In genomic region chr6:6645266-6645917, GRCh38 we compare ENCODE assay signal across 20 cellular contexts. TPM values are rescaled to one million over a fixed set of nuclear protein-coding genes. Genes with fewer than 3 reads are reported as not detected.
"Had no signal": no experiment of that assay in that cellular context is flagged by ENCODE, and none has a peak within 500 bp of the region (broad histone marks: within the 10 kb centered on the region; RNA-seq: fewer than 3 reads in every experiment).

No MANE protein-coding gene starts in this region.

- H3K9me3 Mint-ChIP-seq: activated naive CD4-positive, alpha-beta T cell treated with anti-CD3 and anti-CD28 coated beads, Interleukin-2, amount 50 U/mL, for 24 hours; effector memory CD8-positive, alpha-beta T cell; type B pancreatic cell had no signal

- H3K4me1 Mint-ChIP-seq: activated naive CD4-positive, alpha-beta T cell treated with anti-CD3 and anti-CD28 coated beads, Interleukin-2, amount 50 U/mL, for 24 hours; T-helper 17 cell had no signal

- H3K4me1 ChIP-seq: gastrocnemius medialis, right atrium auricular region, stomach had no signal

- H3K27me3 ChIP-seq: gastrocnemius medialis, right atrium auricular region, stomach had no signal

- H3K9me3 ChIP-seq: gastrocnemius medialis, stomach had no signal

- H3K36me3 Mint-ChIP-seq: activated naive CD4-positive, alpha-beta T cell treated with anti-CD3 and anti-CD28 coated beads, Interleukin-2, amount 50 U/mL, for 24 hours; type B pancreatic cell had no signal

- H3K4me3 Mint-ChIP-seq: activated CD4-positive, alpha-beta T cell treated with anti-CD3 and anti-CD28 coated beads for 36 hours; activated naive CD4-positive, alpha-beta T cell treated with anti-CD3 and anti-CD28 coated beads, Interleukin-2, amount 50 U/mL, for 24 hours; effector memory CD8-positive, alpha-beta T cell; T-helper 17 cell; type B pancreatic cell had no signal

- DNase-seq: activated CD4-positive, alpha-beta T cell treated with anti-CD3 and anti-CD28 coated beads for 36 hours; activated CD4-positive, alpha-beta T cell treated with anti-CD3 and anti-CD28 coated beads, Interleukin-2, amount 50 U/mL, for 48 hours; activated gamma-delta T cell; effector memory CD8-positive, alpha-beta T cell; gastrocnemius medialis; head of caudate nucleus; kidney; stimulated activated CD4-positive, alpha-beta T cell treated with anti-CD3 and anti-CD28 coated beads, Interleukin-2, amount 100 ng/mL, for 48 hours; stomach; T-helper 17 cell had no signal

- H3K27ac Mint-ChIP-seq: activated CD4-positive, alpha-beta T cell treated with anti-CD3 and anti-CD28 coated beads for 36 hours; activated naive CD4-positive, alpha-beta T cell treated with anti-CD3 and anti-CD28 coated beads, Interleukin-2, amount 50 U/mL, for 24 hours; effector memory CD8-positive, alpha-beta T cell; T-helper 17 cell; type B pancreatic cell had no signal

- ATAC-seq: activated CD4-positive, alpha-beta T cell treated with anti-CD3 and anti-CD28 coated beads for 36 hours; effector memory CD8-positive, alpha-beta T cell; gastrocnemius medialis; left lobe of liver; T-helper 17 cell had no signal

- H3K36me3 ChIP-seq: gastrocnemius medialis, right atrium auricular region, stomach had no signal

- H3K27me3 Mint-ChIP-seq: activated CD4-positive, alpha-beta T cell treated with anti-CD3 and anti-CD28 coated beads for 36 hours; activated naive CD4-positive, alpha-beta T cell treated with anti-CD3 and anti-CD28 coated beads, Interleukin-2, amount 50 U/mL, for 24 hours; effector memory CD8-positive, alpha-beta T cell; T-helper 17 cell had no signal

- H3K27ac ChIP-seq: gastrocnemius medialis, right atrium auricular region, skin epidermis, stomach, VCaP had no signal

- H3K4me3 ChIP-seq: gastrocnemius medialis, lung, right atrium auricular region, skin epidermis, stomach had no signal

RNA-seq across cellular contexts. Expression of gene LY86, which starts 56.9 kb away (rescaled TPM):
- total RNA-seq: dermis microvascular lymphatic vessel endothelial cell, epithelial cell of proximal tubule, myocyte had no signal
